In genomic region chr3:47850062-47850802, GRCh38 we compare ENCODE assay signal across 8 cellular contexts. TPM values are rescaled to one million over a fixed set of nuclear protein-coding genes. Genes with fewer than 3 reads are reported as not detected.
DNase-seq lines count a peak whose midpoint lies in the region; ATAC-seq, FAIRE-seq and TF ChIP-seq lines count a peak whose summit lies in the region.

No MANE protein-coding gene starts in this region.

- no peaks in the 10 kb centered on the region for H3K4me1 Mint-ChIP-seq in activated CD4-positive, alpha-beta T cell treated with anti-CD3 and anti-CD28 coated beads, Interleukin-2, amount 10 ng/mL, durations not matched to agents 24 days and 14 days

- FAIRE-seq in H54 (lab: Jason Lieb, UNC): no peak

- H3K4me3 ChIP-seq in foreskin fibroblast (ENCODE audit: low read depth in 1 of 2, low read length in 2 of 2): no peak overlapping the region

- in situ Hi-C loops in SK-MEL-5 (cut with HindIII; ENCODE audit: low pct_unique_long_range_greater_than_20kb, low sequenced_read_pairs): no loop called here

- intact Hi-C loops in activated CD4-positive, alpha-beta T cell treated with anti-CD3 and anti-CD28 coated beads, Interleukin-2, amount 10 ng/mL, durations not matched to agents 24 days and 14 days (cut with micrococcal nuclease): no loop called here

- peak; percentile 50 for TF ChIP-seq CTCF in foreskin fibroblast (IDR thresholded peaks at IDR 0.05; ENCODE audit: low read depth, low read length)

- H3K27me3 Mint-ChIP-seq in activated CD4-positive, alpha-beta T cell treated with anti-CD3 and anti-CD28 coated beads, Interleukin-2, amount 10 ng/mL, durations not matched to agents 24 days and 14 days: no peaks in the 10 kb centered on the region

- H3K27ac ChIP-seq in temporal lobe (ENCODE audit: low read depth, low read length): peak overlapping the region; percentile 36

- peaks cover 43% of the 10 kb centered on the region for H3K36me3 Mint-ChIP-seq in activated CD4-positive, alpha-beta T cell treated with anti-CD3 and anti-CD28 coated beads, Interleukin-2, amount 10 ng/mL, durations not matched to agents 24 days and 14 days (ENCODE audit: low read depth)

- peak overlapping the region; percentile 32 for H3K27ac Mint-ChIP-seq in activated CD4-positive, alpha-beta T cell treated with anti-CD3 and anti-CD28 coated beads, Interleukin-2, amount 10 ng/mL, durations not matched to agents 24 days and 14 days

- no peak for ATAC-seq in GM19023 (IDR thresholded peaks at IDR 0.05; ENCODE audit: unreplicated experiment)

- TF ChIP-seq POLR2A in H54 (IDR thresholded peaks at IDR 0.05; ENCODE audit: low read depth, low read length): no peak

- H3K9me3 Mint-ChIP-seq in activated CD4-positive, alpha-beta T cell treated with anti-CD3 and anti-CD28 coated beads, Interleukin-2, amount 10 ng/mL, durations not matched to agents 24 days and 14 days: no peaks in the 10 kb centered on the region

- no peak overlapping the region for H3K4me3 Mint-ChIP-seq in activated CD4-positive, alpha-beta T cell treated with anti-CD3 and anti-CD28 coated beads, Interleukin-2, amount 10 ng/mL, durations not matched to agents 24 days and 14 days

- no peak for DNase-seq in activated CD4-positive, alpha-beta T cell treated with anti-CD3 and anti-CD28 coated beads, Interleukin-2, amount 10 ng/mL, durations not matched to agents 24 days and 14 days
- no peak for DNase-seq in activated CD4-positive, alpha-beta T cell treated with anti-CD3 and anti-CD28 coated beads, Interleukin-2, amount 50 U/mL, for 4 hours
- peak; percentile 50 for DNase-seq in SK-MEL-5 (ENCODE audit: low read depth, low spot score)
- DNase-seq in foreskin fibroblast: peak; percentile 30 to 72
- no peak for DNase-seq in H54 (ENCODE audit: insufficient read length, low spot score)
- DNase-seq in NCI-H187 treated with DMSO at 0.1 percent for 48 hours (lab: John Stamatoyannopoulos, UW): no peak

RNA-seq across cellular contexts. Expression of gene DHX30, which starts 47.3 kb away (rescaled TPM):
- 143 and 149 TPM in 2 replicates for total RNA-seq in activated CD4-positive, alpha-beta T cell treated with anti-CD3 and anti-CD28 coated beads, Interleukin-2, amount 10 ng/mL, durations not matched to agents 24 days and 14 days
- 96.6 and 100 TPM in 2 replicates for total RNA-seq in SK-MEL-5 (2014; rRNA removed; shearing (Covaris generic))
- polyA plus RNA-seq in SK-MEL-5 (2015; cell fraction: cytosol; rRNA removed): 94.4 and 109 TPM in 2 replicates
- polyA plus RNA-seq in SK-MEL-5 (2015; cell fraction: nucleus; rRNA removed): 221 and 231 TPM in 2 replicates
- 60.0 TPM for total RNA-seq in temporal lobe

Comparison
In these comparisons a context has a peak if more than half of its experiments do, and no peak if none do; other contexts are left out.
1. DNase-seq: peak in SK-MEL-5 (single experiment) and foreskin fibroblast (2 of 2); none in activated CD4-positive, alpha-beta T cell treated with anti-CD3 and anti-CD28 coated beads, Interleukin-2, amount 10 ng/mL, durations not matched to agents 24 days and 14 days (single experiment), activated CD4-positive, alpha-beta T cell treated with anti-CD3 and anti-CD28 coated beads, Interleukin-2, amount 50 U/mL, for 4 hours (0 of 2), H54 (single experiment) and NCI-H187 treated with DMSO at 0.1 percent for 48 hours (single experiment).